Comparison of ENCODE assay signal across 19 cellular contexts in genomic region chr11:76321820-76322524, GRCh38. TPM values are rescaled to one million over a fixed set of nuclear protein-coding genes. Genes with fewer than 3 reads are reported as not detected.
DNase-seq lines count a peak whose midpoint lies in the region; ATAC-seq, FAIRE-seq and TF ChIP-seq lines count a peak whose summit lies in the region.
"Had no signal": no experiment of that assay in that cellular context is flagged by ENCODE, and none has a peak within 500 bp of the region (broad histone marks: within the 10 kb centered on the region; RNA-seq: fewer than 3 reads in every experiment).

No MANE protein-coding gene starts in this region.

- H3K18ac ChIP-seq in IMR-90 (ENCODE audit: low read depth, low read length): no peak overlapping the region

- H2AK9ac ChIP-seq in IMR-90 (replicated peaks; ENCODE audit: low read depth, low read length, poor library complexity): no peak overlapping the region

- H3K79me1 ChIP-seq in IMR-90 (ENCODE audit: low read depth in 1 of 2, low read length in 2 of 2): no peaks in the 10 kb centered on the region

- H3K9me1 ChIP-seq in IMR-90 (ENCODE audit: insufficient read depth, low read length): no peaks in the 10 kb centered on the region

- H3K4me1 Mint-ChIP-seq in nephron progenitor cell: peaks cover 9% of the 10 kb centered on the region
- H3K4me1 Mint-ChIP-seq in activated naive CD4-positive, alpha-beta T cell treated with anti-CD3 and anti-CD28 coated beads for 36 hours (ENCODE audit: low read depth): peaks cover 2% of the 10 kb centered on the region

- no peak for FAIRE-seq in RCC 7860 (lab: Jason Lieb, UNC)

- H3K4me3 ChIP-seq in BLaER1 (peak overlapping the region; percentile 45; the same call in 1 of the 2 replicates), IMR-90 (ENCODE audit: insufficient read depth, low read depth, low read length) (no peak overlapping the region), hepatocyte (no peak overlapping the region)
- H3K4me3 ChIP-seq: GM23248 had no signal

- ATAC-seq in IMR-90 (ENCODE audit: low read depth): no peak
- ATAC-seq in HG02763 (IDR thresholded peaks at IDR 0.05; ENCODE audit: unreplicated experiment): no peak

- dilution Hi-C loops in IMR-90 (cut with HindIII; ENCODE audit: low sequenced_read_pairs, unreplicated experiment): no loop called here

- H2BK15ac ChIP-seq in IMR-90 (ENCODE audit: low read depth, low read length): no peak overlapping the region

- H2BK120ac ChIP-seq in IMR-90 (ENCODE audit: low read depth, low read length): no peak overlapping the region

- H2AFZ ChIP-seq in IMR-90 (replicated peaks; ENCODE audit: low read length, poor library complexity) (peak overlapping the region; percentile 14), hepatocyte (peak overlapping the region; percentile 56)
- H2AFZ ChIP-seq: GM23248 had no signal

- no peaks in the 10 kb centered on the region for H3K9me3 ChIP-seq in BLaER1
- H3K9me3 ChIP-seq in IMR-90 (ENCODE audit: control insufficient read depth, insufficient read depth, low read length): no peaks in the 10 kb centered on the region
- H3K9me3 ChIP-seq in hepatocyte (ENCODE audit: low read depth): no peaks in the 10 kb centered on the region

- H3K4me3 Mint-ChIP-seq in nephron progenitor cell: no peak overlapping the region
- H3K4me3 Mint-ChIP-seq in activated naive CD4-positive, alpha-beta T cell treated with anti-CD3 and anti-CD28 coated beads for 36 hours: no peak overlapping the region
- H3K4me3 Mint-ChIP-seq: activated naive CD8-positive, alpha-beta T cell; T-helper 1 cell treated with Interleukin-12 subunit alpha and Interleukin-12 subunit beta and Interleukin-4 antibody, amounts not matched to agents 30 μg/mL and 1 μg/mL, for 36 hours had no signal

- H3K9ac ChIP-seq in BLaER1 (no peak overlapping the region), IMR-90 (ENCODE audit: low read depth, low read length) (no peak overlapping the region)
- H3K9ac ChIP-seq: GM23248, KMS-11 had no signal

- H4K5ac ChIP-seq in IMR-90 (ENCODE audit: low read depth, low read length): no peak overlapping the region

- TF ChIP-seq RAD21 in IMR-90 (IDR thresholded peaks at IDR 0.05; ENCODE audit: low read length): no peak

- H2BK5ac ChIP-seq in IMR-90 (ENCODE audit: low read depth, low read length, poor library complexity, severe bottlenecking): no peak overlapping the region

- no peak overlapping the region for H3K27ac ChIP-seq in BLaER1
- no peak overlapping the region for H3K27ac ChIP-seq in IMR-90 (ENCODE audit: insufficient read depth, low read length)
- no peak overlapping the region for H3K27ac ChIP-seq in hepatocyte
- H3K27ac ChIP-seq: GM23248, KMS-11 had no signal

- H4K8ac ChIP-seq in IMR-90 (ENCODE audit: low read depth in 2 of 2, low read length in 2 of 2): no peak overlapping the region

- H2BK20ac ChIP-seq in IMR-90 (ENCODE audit: low read depth, low read length): no peak overlapping the region

- H3K36me3 Mint-ChIP-seq in nephron progenitor cell (ENCODE audit: low read depth): no peaks in the 10 kb centered on the region
- no peaks in the 10 kb centered on the region for H3K36me3 Mint-ChIP-seq in activated naive CD4-positive, alpha-beta T cell treated with anti-CD3 and anti-CD28 coated beads for 36 hours (ENCODE audit: low read depth)
- H3K36me3 Mint-ChIP-seq: activated naive CD8-positive, alpha-beta T cell had no signal

- no peak overlapping the region for H3K56ac ChIP-seq in IMR-90 (ENCODE audit: extremely low read depth, insufficient read depth, low read length)

- H3K27ac Mint-ChIP-seq in nephron progenitor cell: no peak overlapping the region
- H3K27ac Mint-ChIP-seq in activated naive CD4-positive, alpha-beta T cell treated with anti-CD3 and anti-CD28 coated beads for 36 hours: no peak overlapping the region
- H3K27ac Mint-ChIP-seq: activated naive CD8-positive, alpha-beta T cell; T-helper 1 cell treated with Interleukin-12 subunit alpha and Interleukin-12 subunit beta and Interleukin-4 antibody, amounts not matched to agents 30 μg/mL and 1 μg/mL, for 36 hours had no signal

- peaks cover 30% of the 10 kb centered on the region for H3K4me1 ChIP-seq in BLaER1
- no peaks in the 10 kb centered on the region for H3K4me1 ChIP-seq in IMR-90 (ENCODE audit: control insufficient read depth, insufficient read depth, low read length)
- peaks cover 8% of the 10 kb centered on the region for H3K4me1 ChIP-seq in hepatocyte (ENCODE audit: insufficient read depth)

- in situ Hi-C loops in IMR-90 (cut with MboI; ENCODE audit: low sequenced_read_pairs): no loop called here

- H3K4me2 ChIP-seq in BLaER1 (peak overlapping the region; percentile 76), IMR-90 (ENCODE audit: low read depth, low read length) (no peak overlapping the region), hepatocyte (peak overlapping the region; percentile 84)
- H3K4me2 ChIP-seq: KMS-11 had no signal

- H3K27me3 ChIP-seq in BLaER1 (peaks cover 45% of the 10 kb centered on the region), IMR-90 (ENCODE audit: control insufficient read depth, insufficient read depth, low read length) (peaks cover 37% of the 10 kb centered on the region), hepatocyte (peaks cover 19% of the 10 kb centered on the region)

- H3K9me3 Mint-ChIP-seq in nephron progenitor cell: peaks cover 4% of the 10 kb centered on the region
- no peaks in the 10 kb centered on the region for H3K9me3 Mint-ChIP-seq in activated naive CD4-positive, alpha-beta T cell treated with anti-CD3 and anti-CD28 coated beads for 36 hours
- H3K9me3 Mint-ChIP-seq: T-helper 1 cell treated with Interleukin-12 subunit alpha and Interleukin-12 subunit beta and Interleukin-4 antibody, amounts not matched to agents 30 μg/mL and 1 μg/mL, for 36 hours had no signal

- H4K20me1 ChIP-seq in BLaER1: no peaks in the 10 kb centered on the region; the same call in 1 of the 2 replicates
- no peaks in the 10 kb centered on the region for H4K20me1 ChIP-seq in IMR-90 (ENCODE audit: insufficient read depth, low read length)
- no peaks in the 10 kb centered on the region for H4K20me1 ChIP-seq in hepatocyte (ENCODE audit: insufficient read depth, poor library complexity, severe bottlenecking)

- H4K91ac ChIP-seq in IMR-90 (ENCODE audit: insufficient read depth, low read depth, low read length): no peak overlapping the region

- no peak for DNase-seq in IMR-90
- DNase-seq in hepatocyte (ENCODE audit: low spot score): no peak
- peak; percentile 35 for DNase-seq in nephron progenitor cell
- no peak for DNase-seq in T-helper 2 cell
- DNase-seq in RCC 7860 (ENCODE audit: low spot score): no peak
- no peak for DNase-seq in activated naive CD4-positive, alpha-beta T cell treated with anti-CD3 and anti-CD28 coated beads for 36 hours
- DNase-seq: activated CD4-positive, CD25-positive, alpha-beta regulatory T cell treated with anti-CD3 and anti-CD28 coated beads, Interleukin-2, amount 50 U/mL, for 72 hours; activated CD8-positive, alpha-beta memory T cell treated with anti-CD3 and anti-CD28 coated beads, Interleukin-2, amount 50 U/mL, for 48 hours; central memory CD4-positive, alpha-beta T cell; GM23248; NCI-H1694; NCI-H774; nucleus accumbens; RPMI8226 had no signal

- H3K9me2 ChIP-seq in hepatocyte (replicated peaks; ENCODE audit: insufficient read depth): no peaks in the 10 kb centered on the region

- no peaks in the 10 kb centered on the region for H3K36me3 ChIP-seq in BLaER1
- no peaks in the 10 kb centered on the region for H3K36me3 ChIP-seq in IMR-90 (ENCODE audit: control insufficient read depth, insufficient read depth, low read length)
- H3K36me3 ChIP-seq in hepatocyte (replicated peaks; ENCODE audit: insufficient read depth, low read depth): no peaks in the 10 kb centered on the region

- no peak overlapping the region for H3K14ac ChIP-seq in IMR-90 (replicated peaks; ENCODE audit: low read depth, low read length)

- 27% methylated on average over 29 of the region's 59 CpGs; no CpG with 5 or more reads in 1 of the 2 experiments for WGBS in IMR-90 (ENCODE audit: extremely low coverage in 2 of 2, insufficient read length in 1 of 2), 2 experiments
- WGBS in hepatocyte (ENCODE audit: low lambda C conversion rate, missing lambda C conversion rate): 9% methylated on average over 26 of the region's 59 CpGs

- no peak overlapping the region for H3K4ac ChIP-seq in IMR-90 (ENCODE audit: low read depth, low read length)

- H3K23ac ChIP-seq in IMR-90 (ENCODE audit: low read depth, low read length): no peak overlapping the region

- no peak overlapping the region for H2AK5ac ChIP-seq in IMR-90 (ENCODE audit: low read depth, low read length)

- no peaks in the 10 kb centered on the region for H3K79me2 ChIP-seq in hepatocyte

- peaks cover 75% of the 10 kb centered on the region for H3K27me3 Mint-ChIP-seq in nephron progenitor cell (ENCODE audit: low read depth, poor library complexity)
- H3K27me3 Mint-ChIP-seq in activated naive CD4-positive, alpha-beta T cell treated with anti-CD3 and anti-CD28 coated beads for 36 hours (ENCODE audit: low read depth): peaks cover 33% of the 10 kb centered on the region

- TF ChIP-seq POLR2A in IMR-90 (IDR thresholded peaks at IDR 0.05; ENCODE audit: low read depth, low read length): no peak

- CTCF ChIA-PET in IMR-90 (lab: Yijun Ruan, JAX): interaction anchor here (0.9 kb wide), 1 partner anchor 114 kb away, joined by 3 read pairs; no protein-coding TSS in a partner anchor
- CTCF ChIA-PET in activated naive CD4-positive, alpha-beta T cell treated with anti-CD3 and anti-CD28 coated beads for 36 hours (lab: Charles Lee): interaction anchor here (0.9 to 2.2 kb wide), 4 partner anchors 11 to 358 kb away, joined by 3 to 21 read pairs (median 3); no protein-coding TSS in a partner anchor

- intact Hi-C loops in IMR-90 (cut with micrococcal nuclease): no loop called here
- intact Hi-C loops in activated naive CD4-positive, alpha-beta T cell treated with anti-CD3 and anti-CD28 coated beads for 36 hours (cut with micrococcal nuclease): loop anchor here (5.0 kb wide), 1 partner anchor 360 kb away; no protein-coding TSS in a partner anchor

- no TSS peak for BruUV-seq in IMR-90 (replicated peaks; lab: Mats Ljungman, UMichigan)

- POLR2A ChIA-PET in IMR-90 (lab: Charles Lee; ENCODE audit: unreplicated experiment): no interaction called here

- no peak for TF ChIP-seq CTCF in IMR-90 (conservative IDR thresholded peaks at IDR 0.05; ENCODE audit: low read depth, low read length)
- no peak for TF ChIP-seq CTCF in hepatocyte (IDR thresholded peaks at IDR 0.05; ENCODE audit: poor library complexity)
- TF ChIP-seq CTCF in nephron progenitor cell (IDR thresholded peaks at IDR 0.05): no peak

RNA-seq across cellular contexts. Expression of gene THAP12, which starts 59.0 kb away (rescaled TPM):
- 25.1 and 48.3 TPM in 2 replicates for total RNA-seq in IMR-90 (2012; rRNA removed)
- 20.8 and 27.3 TPM in 2 replicates for polyA plus RNA-seq in IMR-90 (2012; rRNA removed)
- 3.1 and 5.3 TPM in 2 replicates for polyA plus RNA-seq in IMR-90 (2012; cell fraction: cytosol; rRNA removed)
- polyA plus RNA-seq in IMR-90 (2012; cell fraction: nucleus; rRNA removed; ENCODE audit: low replicate concordance): 0.92 and 9.1 TPM in 2 replicates
- total RNA-seq in hepatocyte: 51.5 and 62.6 TPM in 2 replicates
- polyA plus RNA-seq in hepatocyte: 21.0 and 21.5 TPM in 2 replicates
- 10 to 100 TPM; 39.4 to 40.6 TPM for total RNA-seq in activated naive CD4-positive, alpha-beta T cell treated with anti-CD3 and anti-CD28 coated beads for 36 hours

RNA-seq across cellular contexts. Expression of gene GVQW3, which starts 59.2 kb away (rescaled TPM):
- 0.83 and 1.1 TPM in 2 replicates for total RNA-seq in IMR-90 (2012; rRNA removed)
- 0.73 and 0.96 TPM in 2 replicates for polyA plus RNA-seq in IMR-90 (2012; rRNA removed)
- polyA plus RNA-seq in IMR-90 (2012; cell fraction: cytosol; rRNA removed): 0.19 and 0.27 TPM in 2 replicates
- polyA plus RNA-seq in IMR-90 (2012; cell fraction: nucleus; rRNA removed; ENCODE audit: low replicate concordance): 1.2 and 3.7 TPM in 2 replicates
- 2.3 and 6.0 TPM in 2 replicates for total RNA-seq in hepatocyte
- polyA plus RNA-seq in hepatocyte: 0.36 and 1.9 TPM in 2 replicates
- 1 to 10 TPM; 1.7 to 2.1 TPM for total RNA-seq in activated naive CD4-positive, alpha-beta T cell treated with anti-CD3 and anti-CD28 coated beads for 36 hours
